In genomic region chrX:130539721-130540321, GRCh38 we compare ENCODE assay signal across 8 cellular contexts.
DNase-seq lines count a peak whose midpoint lies in the region; ATAC-seq, FAIRE-seq and TF ChIP-seq lines count a peak whose summit lies in the region.

No MANE protein-coding gene starts in this region.

- H3K9me3 Mint-ChIP-seq in astrocyte (ENCODE audit: unreplicated experiment) (no peaks in the 10 kb centered on the region), immature natural killer cell (no peaks in the 10 kb centered on the region)

- H3K4me3 Mint-ChIP-seq in astrocyte (ENCODE audit: unreplicated experiment) (no peak overlapping the region), immature natural killer cell (no peak overlapping the region)

- no peaks in the 10 kb centered on the region for H3K27me3 ChIP-seq in AG04450 (ENCODE audit: control insufficient read depth, insufficient read depth, low read length)
- no peaks in the 10 kb centered on the region for H3K27me3 ChIP-seq in Peyer's patch
- H3K27me3 ChIP-seq in astrocyte (ENCODE audit: insufficient read depth, low read length) = no peaks in the 10 kb centered on the region

- H3K36me3 ChIP-seq in Peyer's patch = no peaks in the 10 kb centered on the region
- no peaks in the 10 kb centered on the region for H3K36me3 ChIP-seq in astrocyte (ENCODE audit: insufficient read depth, low read length)

- H3K4me1 Mint-ChIP-seq in astrocyte (ENCODE audit: low read depth, unreplicated experiment) = no peaks in the 10 kb centered on the region
- no peaks in the 10 kb centered on the region for H3K4me1 Mint-ChIP-seq in immature natural killer cell

- in situ Hi-C loops in GM13976 (cut with MboI; ENCODE audit: low sequenced_read_pairs, unreplicated experiment) = loop anchor here (10.0 kb wide), 1 partner anchor 375 kb away; no protein-coding TSS in a partner anchor

- H3K79me2 ChIP-seq in astrocyte (ENCODE audit: insufficient read depth, low read length) = no peaks in the 10 kb centered on the region

- ATAC-seq in GM21528 (IDR thresholded peaks at IDR 0.05; ENCODE audit: low FRiP score, unreplicated experiment) = no peak

- POLR2A ChIA-PET in AG04450 (lab: Yijun Ruan, JAX) = no interaction called here

- no peaks in the 10 kb centered on the region for H4K20me1 ChIP-seq in astrocyte (ENCODE audit: insufficient read depth, low read length)

- H3K4me3 ChIP-seq in AG04450 (ENCODE audit: low read depth, low read length) = no peak overlapping the region
- no peak overlapping the region for H3K4me3 ChIP-seq in Peyer's patch
- H3K4me3 ChIP-seq in astrocyte (ENCODE audit: insufficient read depth, low read depth, low read length) = no peak overlapping the region

- no peak overlapping the region for H2AFZ ChIP-seq in astrocyte (ENCODE audit: low read depth, low read length)

- peak; percentile 76 for FAIRE-seq in astrocyte (lab: Jason Lieb, UNC)

- CTCF ChIA-PET in AG04450 (lab: Charles Lee) = interaction anchor here (0.5 to 7.2 kb wide), 17 partner anchors 9 to 381 kb away, joined by 3 to 101 read pairs (median 4); partner anchors contain the start of gene ENOX2

- H3K27ac ChIP-seq in AG04450 (ENCODE audit: low read depth, low read length) (no peak overlapping the region), Peyer's patch (no peak overlapping the region), astrocyte (ENCODE audit: low read depth, low read length) (no peak overlapping the region)

- H3K36me3 Mint-ChIP-seq in astrocyte (ENCODE audit: low read depth, unreplicated experiment) (no peaks in the 10 kb centered on the region), immature natural killer cell (no peaks in the 10 kb centered on the region)

- TF ChIP-seq CTCF in AG04450 (IDR thresholded peaks at IDR 0.05; ENCODE audit: low read depth, low read length) = peak; percentile 73
- peak; percentile 66 for TF ChIP-seq CTCF in GM13976 (IDR thresholded peaks at IDR 0.05; ENCODE audit: borderline replicate concordance, control extremely low read depth, extremely low read depth, insufficient read depth, missing control alignments)
- peak in 5 of 6 experiments; percentile 3 to 56 (median 43) for TF ChIP-seq CTCF in Peyer's patch (IDR thresholded peaks at IDR 0.05)
- TF ChIP-seq CTCF in astrocyte (IDR thresholded peaks at IDR 0.05; ENCODE audit: insufficient read depth, low read depth, low read length) = peak; percentile 57

- TF ChIP-seq POLR2A in Peyer's patch (IDR thresholded peaks at IDR 0.05) = no peak

- H3K27me3 Mint-ChIP-seq in astrocyte (ENCODE audit: low read depth, unreplicated experiment) = no peaks in the 10 kb centered on the region
- peaks cover 4 to 16% (median 5%) of the 10 kb centered on the region in 3 donors for H3K27me3 Mint-ChIP-seq in immature natural killer cell (ENCODE audit: low read depth in 3 of 3)

- H3K4me2 ChIP-seq in astrocyte (ENCODE audit: low read length) = no peak overlapping the region

- no peaks in the 10 kb centered on the region for H3K9me3 ChIP-seq in AG04450 (ENCODE audit: control insufficient read depth, insufficient read depth, low read length)
- no peaks in the 10 kb centered on the region for H3K9me3 ChIP-seq in Peyer's patch
- no peaks in the 10 kb centered on the region for H3K9me3 ChIP-seq in astrocyte (ENCODE audit: insufficient read depth, low read depth, low read length)

- no peak overlapping the region for H3K9ac ChIP-seq in astrocyte (ENCODE audit: low read length)

- no peaks in the 10 kb centered on the region for H3K4me1 ChIP-seq in Peyer's patch
- H3K4me1 ChIP-seq in astrocyte (ENCODE audit: insufficient read depth, low read length) = no peaks in the 10 kb centered on the region

- no peak for DNase-seq in AG04450 (ENCODE audit: low read depth, low spot score)
- DNase-seq in GM13976 (ENCODE audit: low spot score) = peak; percentile 42
- DNase-seq in HK-2 (ENCODE audit: unreplicated experiment) = peak; percentile 34
- DNase-seq in Peyer's patch = peak in 2 of 3 donors; percentile 22 to 69
- peak; percentile 4 for DNase-seq in astrocyte (ENCODE audit: low read depth)
- DNase-seq in immature natural killer cell = peak in 2 of 3 donors; percentile 16 to 26
- peak; percentile 11 for DNase-seq in stimulated activated CD4-positive, alpha-beta T cell treated with anti-CD3 and anti-CD28 coated beads, Interleukin-4, amount 100 ng/mL, for 48 hours (ENCODE audit: low read depth in 2 of 2)

- no peak overlapping the region for H3K27ac Mint-ChIP-seq in astrocyte (ENCODE audit: unreplicated experiment)
- no peak overlapping the region for H3K27ac Mint-ChIP-seq in immature natural killer cell
